In genomic region chr21:45253633-45254556, GRCh38 we compare ENCODE assay signal across 16 cellular contexts. TPM values are rescaled to one million over a fixed set of nuclear protein-coding genes. Genes with fewer than 3 reads are reported as not detected.
DNase-seq lines count a peak whose midpoint lies in the region; ATAC-seq and TF ChIP-seq lines count a peak whose summit lies in the region.
"Had no signal": no experiment of that assay in that cellular context is flagged by ENCODE, and none has a peak within 500 bp of the region (broad histone marks: within the 10 kb centered on the region; RNA-seq: fewer than 3 reads in every experiment).

No MANE protein-coding gene starts in this region.

- no peaks in the 10 kb centered on the region for H3K9me3 Mint-ChIP-seq in stimulated activated naive CD8-positive, alpha-beta T cell treated with anti-CD3 and anti-CD28 coated beads, Interleukin-15, amount 100 ng/mL, for 72 hours
- peaks cover 13% of the 10 kb centered on the region for H3K9me3 Mint-ChIP-seq in endodermal cell
- peaks cover 19% of the 10 kb centered on the region for H3K9me3 Mint-ChIP-seq in nephron progenitor cell

- no peaks in the 10 kb centered on the region for H3K36me3 Mint-ChIP-seq in endodermal cell (ENCODE audit: low read depth)
- peaks cover 14% of the 10 kb centered on the region for H3K36me3 Mint-ChIP-seq in nephron progenitor cell (ENCODE audit: low read depth)

- no peaks in the 10 kb centered on the region for H3K4me1 ChIP-seq in endodermal cell (ENCODE audit: control insufficient read depth, insufficient read depth, low read length)

- CTCF ChIA-PET in GM10248 (lab: Yijun Ruan, JAX): no interaction called here

- no peaks in the 10 kb centered on the region for H3K27me3 ChIP-seq in endodermal cell (ENCODE audit: control insufficient read depth, insufficient read depth, low read length, poor library complexity, severe bottlenecking)
- H3K27me3 ChIP-seq: MG63 had no signal

- no peak overlapping the region for H3K4me3 ChIP-seq in endodermal cell (ENCODE audit: low read length)
- H3K4me3 ChIP-seq: GM12878, GM23338, MG63 had no signal

- TF ChIP-seq CTCF in endodermal cell (conservative IDR thresholded peaks at IDR 0.05): no peak
- TF ChIP-seq CTCF in nephron progenitor cell (IDR thresholded peaks at IDR 0.05): no peak
- no peak for TF ChIP-seq CTCF in GM10248 (IDR thresholded peaks at IDR 0.05; ENCODE audit: control extremely low read depth, extremely low read depth, low read depth, missing control alignments)

- DNase-seq in stimulated activated naive CD8-positive, alpha-beta T cell treated with anti-CD3 and anti-CD28 coated beads, Interleukin-15, amount 100 ng/mL, for 72 hours: no peak
- DNase-seq in stimulated activated naive CD8-positive, alpha-beta T cell treated with anti-CD3 and anti-CD28 coated beads, Interleukin-15, Interleukin-2, amounts not matched to agents 100 U/mL and 50 U/mL, for 24 hours: no peak
- no peak for DNase-seq in endodermal cell
- DNase-seq in nephron progenitor cell: no peak
- peak; percentile 42 for DNase-seq in ureter (ENCODE audit: low spot score)
- no peak for DNase-seq in GM10248 (ENCODE audit: extremely low spot score)
- DNase-seq in LoVo (ENCODE audit: low spot score): no peak
- DNase-seq: DND-41, NCI-H1092, NCI-H2081 treated with DMSO at 0.1 percent for 48 hours, NCI-H524 had no signal

- H3K27ac Mint-ChIP-seq in stimulated activated naive CD8-positive, alpha-beta T cell treated with anti-CD3 and anti-CD28 coated beads, Interleukin-15, amount 100 ng/mL, for 72 hours: no peak overlapping the region
- H3K27ac Mint-ChIP-seq in endodermal cell (peak overlapping the region; percentile 3), nephron progenitor cell (peak overlapping the region; percentile 81)
- H3K27ac Mint-ChIP-seq: GM23338 had no signal

- WGBS in endodermal cell (ENCODE audit: insufficient coverage in 1 of 2, insufficient read length in 1 of 2), 2 experiments: 87 to 93% methylated on average over 12 to 34 of the region's 35 CpGs

- H3K27ac ChIP-seq in endodermal cell (ENCODE audit: low read depth, low read length): no peak overlapping the region
- H3K27ac ChIP-seq: C4-2B had no signal

- no peak overlapping the region for H3K9ac ChIP-seq in endodermal cell (ENCODE audit: extremely low read depth, low read length, poor library complexity, severe bottlenecking)

- no peaks in the 10 kb centered on the region for H3K36me3 ChIP-seq in endodermal cell (ENCODE audit: control insufficient read depth, insufficient read depth, low read length)
- H3K36me3 ChIP-seq: MG63 had no signal

- H3K9me3 ChIP-seq in endodermal cell (ENCODE audit: control insufficient read depth, low read length): no peaks in the 10 kb centered on the region

- ATAC-seq in stimulated activated naive CD8-positive, alpha-beta T cell treated with anti-CD3 and anti-CD28 coated beads, Interleukin-15, amount 100 ng/mL, for 72 hours: peak; percentile 8
- no peak for ATAC-seq in stimulated activated naive CD8-positive, alpha-beta T cell treated with anti-CD3 and anti-CD28 coated beads, Interleukin-15, Interleukin-2, amounts not matched to agents 100 U/mL and 50 U/mL, for 24 hours
- no peak for ATAC-seq in GM21367 (IDR thresholded peaks at IDR 0.05; ENCODE audit: unreplicated experiment)
- ATAC-seq: GM12878, GM23338 had no signal

- POLR2A ChIA-PET in GM10248 (lab: Yijun Ruan, JAX): no interaction called here

- peaks cover 34% of the 10 kb centered on the region for H3K4me1 Mint-ChIP-seq in stimulated activated naive CD8-positive, alpha-beta T cell treated with anti-CD3 and anti-CD28 coated beads, Interleukin-15, amount 100 ng/mL, for 72 hours
- peaks cover under 1% of the 10 kb centered on the region for H3K4me1 Mint-ChIP-seq in endodermal cell
- H3K4me1 Mint-ChIP-seq in nephron progenitor cell: peaks cover 47% of the 10 kb centered on the region

- peaks cover 47% of the 10 kb centered on the region for H3K27me3 Mint-ChIP-seq in stimulated activated naive CD8-positive, alpha-beta T cell treated with anti-CD3 and anti-CD28 coated beads, Interleukin-15, amount 100 ng/mL, for 72 hours
- H3K27me3 Mint-ChIP-seq in endodermal cell (ENCODE audit: insufficient read depth) (no peaks in the 10 kb centered on the region), nephron progenitor cell (ENCODE audit: low read depth, poor library complexity) (peaks cover 6% of the 10 kb centered on the region)

- no peak overlapping the region for H3K4me3 Mint-ChIP-seq in stimulated activated naive CD8-positive, alpha-beta T cell treated with anti-CD3 and anti-CD28 coated beads, Interleukin-15, amount 100 ng/mL, for 72 hours
- no peak overlapping the region for H3K4me3 Mint-ChIP-seq in endodermal cell
- H3K4me3 Mint-ChIP-seq in nephron progenitor cell: no peak overlapping the region
- H3K4me3 Mint-ChIP-seq: GM23338 had no signal

RNA-seq across cellular contexts. Expression of gene POFUT2, which starts 33.8 kb away (rescaled TPM):
- total RNA-seq in endodermal cell (10 to 100 TPM; 49.0 to 73.3 TPM), ureter (42.6 TPM)
- polyA plus RNA-seq in endodermal cell (2013, experiment 1 of 2): 55.1 TPM
- 46.9 TPM for polyA plus RNA-seq in endodermal cell (2013, experiment 2 of 2)

Comparison
In these comparisons a context has a peak if more than half of its experiments do, and no peak if none do; other contexts are left out.
1. H3K27ac Mint-ChIP-seq: peak in endodermal cell (single experiment) and nephron progenitor cell (single experiment); none in stimulated activated naive CD8-positive, alpha-beta T cell treated with anti-CD3 and anti-CD28 coated beads, Interleukin-15, amount 100 ng/mL, for 72 hours (0 of 2).